In genomic region chr1:163974120-163974519, GRCh38 we compare ENCODE assay signal across 25 cellular contexts.
"Had no signal": no experiment of that assay in that cellular context is flagged by ENCODE, and none has a peak within 500 bp of the region (broad histone marks: within the 10 kb centered on the region; RNA-seq: fewer than 3 reads in every experiment).

No MANE protein-coding gene starts in this region.

- H3K4me3 Mint-ChIP-seq: activated CD4-positive, alpha-beta memory T cell treated with anti-CD3 and anti-CD28 coated beads for 36 hours; activated CD4-positive, alpha-beta T cell treated with anti-CD3 and anti-CD28 coated beads, Interleukin-2, amount 10 ng/mL, durations not matched to agents 7 days and 5 days; activated naive CD8-positive, alpha-beta T cell treated with anti-CD3 and anti-CD28 coated beads, Interleukin-2, amount 50 U/mL, for 24 hours; activated T-cell treated with anti-CD3 and anti-CD28 coated beads, Interleukin-2, amount 50 U/mL, for 4 hours; brain; central memory CD8-positive, alpha-beta T cell; T-cell had no signal

- ATAC-seq: activated naive CD4-positive, alpha-beta T cell treated with anti-CD3 and anti-CD28 coated beads, Interleukin-2, amount 50 U/mL, for 72 hours; activated naive CD8-positive, alpha-beta T cell treated with anti-CD3 and anti-CD28 coated beads, Interleukin-2, amount 50 U/mL, for 24 hours; activated T-cell treated with anti-CD3 and anti-CD28 coated beads, Interleukin-2, amount 50 U/mL, for 4 hours; T-cell had no signal

- H3K27me3 Mint-ChIP-seq: activated CD4-positive, alpha-beta memory T cell treated with anti-CD3 and anti-CD28 coated beads for 36 hours; activated CD4-positive, alpha-beta T cell treated with anti-CD3 and anti-CD28 coated beads, Interleukin-2, amount 10 ng/mL, durations not matched to agents 7 days and 5 days; activated naive CD8-positive, alpha-beta T cell treated with anti-CD3 and anti-CD28 coated beads, Interleukin-2, amount 50 U/mL, for 24 hours; central memory CD8-positive, alpha-beta T cell; T-cell had no signal

- H3K9ac ChIP-seq: KMS-11 had no signal

- H3K36me3 Mint-ChIP-seq: activated CD4-positive, alpha-beta memory T cell treated with anti-CD3 and anti-CD28 coated beads for 36 hours; brain; T-cell had no signal

- DNase-seq: activated CD4-positive, alpha-beta memory T cell treated with anti-CD3 and anti-CD28 coated beads for 36 hours; activated CD4-positive, alpha-beta T cell treated with anti-CD3 and anti-CD28 coated beads, Interleukin-2, amount 10 ng/mL, durations not matched to agents 7 days and 5 days; activated CD4-positive, CD25-positive, alpha-beta regulatory T cell; activated CD8-positive, alpha-beta memory T cell treated with anti-CD3 and anti-CD28 coated beads for 24 hours; activated effector memory CD4-positive, alpha-beta T cell treated with anti-CD3 and anti-CD28 coated beads, Interleukin-2, amount 50 U/mL, for 16 hours; activated naive CD4-positive, alpha-beta T cell treated with Interleukin-2 at 50 U/mL for 16 hours; activated naive CD8-positive, alpha-beta T cell treated with anti-CD3 and anti-CD28 coated beads, Interleukin-2, amount 50 U/mL, for 24 hours; activated T-cell treated with anti-CD3 and anti-CD28 coated beads, Interleukin-2, amount 50 U/mL, for 4 hours; amygdala; NCI-H1048; NCI-H146; NCI-H187 treated with DMSO at 0.1 percent for 48 hours; NCI-H2081 treated with DMSO at 0.1 percent for 48 hours; NCI-H446; NCI-H524 treated with DMSO at 0.1 percent for 48 hours; NCI-H82; SIG-M5; T-cell; T-helper 2 cell; T1000 had no signal

- H3K27ac Mint-ChIP-seq: activated CD4-positive, alpha-beta memory T cell treated with anti-CD3 and anti-CD28 coated beads for 36 hours; activated CD4-positive, alpha-beta T cell treated with anti-CD3 and anti-CD28 coated beads, Interleukin-2, amount 10 ng/mL, durations not matched to agents 7 days and 5 days; activated naive CD4-positive, alpha-beta T cell treated with anti-CD3 and anti-CD28 coated beads, Interleukin-2, amount 50 U/mL, for 72 hours; activated naive CD8-positive, alpha-beta T cell treated with anti-CD3 and anti-CD28 coated beads, Interleukin-2, amount 50 U/mL, for 24 hours; brain; T-cell had no signal

- H3K4me2 ChIP-seq: KMS-11 had no signal

- H3K27ac ChIP-seq: KMS-11, VCaP had no signal

- H3K4me1 Mint-ChIP-seq: activated CD4-positive, alpha-beta T cell treated with anti-CD3 and anti-CD28 coated beads, Interleukin-2, amount 10 ng/mL, durations not matched to agents 7 days and 5 days; activated naive CD8-positive, alpha-beta T cell treated with anti-CD3 and anti-CD28 coated beads, Interleukin-2, amount 50 U/mL, for 24 hours; central memory CD8-positive, alpha-beta T cell; T-cell had no signal
